Comparison of ENCODE assay signal across 11 cellular contexts in genomic region chr2:99819766-99820165, GRCh38.
DNase-seq lines count a peak whose midpoint lies in the region; ATAC-seq and TF ChIP-seq lines count a peak whose summit lies in the region.
"Had no signal": no experiment of that assay in that cellular context is flagged by ENCODE, and none has a peak within 500 bp of the region (broad histone marks: within the 10 kb centered on the region; RNA-seq: fewer than 3 reads in every experiment).

No MANE protein-coding gene starts in this region.

- TF ChIP-seq CTCF in H9 (conservative IDR thresholded peaks at IDR 0.05) (peak; percentile 53), endodermal cell (conservative IDR thresholded peaks at IDR 0.05) (peak; percentile 67), osteocyte (IDR thresholded peaks at IDR 0.05) (no peak)

- no peaks in the 10 kb centered on the region for H4K20me1 ChIP-seq in H9 (ENCODE audit: control insufficient read depth, insufficient read depth, insufficient read length)

- no peak overlapping the region for H2AFZ ChIP-seq in H9 (ENCODE audit: low read length)

- H3K27ac ChIP-seq in H9 (ENCODE audit: insufficient read length, low read depth, low read length) (no peak overlapping the region), endodermal cell (ENCODE audit: low read depth, low read length) (no peak overlapping the region)

- no peaks in the 10 kb centered on the region for H3K23me2 ChIP-seq in H9 (ENCODE audit: insufficient read length, low read depth, low read length, poor library complexity, severe bottlenecking)

- no peak for ATAC-seq in stimulated activated naive CD8-positive, alpha-beta T cell treated with anti-CD3 and anti-CD28 coated beads, Interleukin-15, amount 100 ng/mL, for 72 hours
- ATAC-seq in GM18858 (IDR thresholded peaks at IDR 0.05; ENCODE audit: unreplicated experiment) = no peak
- ATAC-seq: activated T-cell treated with anti-CD3 and anti-CD28 coated beads, Interleukin-2, amount 50 U/mL, for 72 hours had no signal

- H3K9me3 Mint-ChIP-seq in H9 = peaks cover 2 to 3% of the 10 kb centered on the region in 2 experiments; a peak in 3 of 5 replicates
- peaks cover 2% of the 10 kb centered on the region for H3K9me3 Mint-ChIP-seq in endodermal cell
- peaks cover 20% of the 10 kb centered on the region for H3K9me3 Mint-ChIP-seq in osteocyte (ENCODE audit: unreplicated experiment)
- H3K9me3 Mint-ChIP-seq in stimulated activated naive CD8-positive, alpha-beta T cell treated with anti-CD3 and anti-CD28 coated beads, Interleukin-15, amount 100 ng/mL, for 72 hours = no peaks in the 10 kb centered on the region
- H3K9me3 Mint-ChIP-seq: activated T-cell treated with anti-CD3 and anti-CD28 coated beads, Interleukin-2, amount 50 U/mL, for 72 hours had no signal

- no peak overlapping the region for H2BK15ac ChIP-seq in H9 (ENCODE audit: low read depth, low read length)

- H3K27me3 ChIP-seq in H9 (ENCODE audit: insufficient read depth, low read length) = no peaks in the 10 kb centered on the region
- no peaks in the 10 kb centered on the region for H3K27me3 ChIP-seq in endodermal cell (ENCODE audit: control insufficient read depth, insufficient read depth, low read length, poor library complexity, severe bottlenecking)

- no peaks in the 10 kb centered on the region for H3K79me2 ChIP-seq in H9 (ENCODE audit: insufficient read depth, low read length)

- H3T11ph ChIP-seq in H9 (ENCODE audit: low read length) = no peak overlapping the region

- H3K4me2 ChIP-seq in H9 (ENCODE audit: insufficient read depth, insufficient read length, low read length) = no peak overlapping the region

- peak; percentile 41 for DNase-seq in H9
- peak; percentile 82 for DNase-seq in NCI-H345 treated with DMSO at 0.1 percent for 48 hours (lab: John Stamatoyannopoulos, UW; ENCODE audit: unreplicated experiment)
- peak; percentile 67 for DNase-seq in endodermal cell
- DNase-seq in osteocyte (ENCODE audit: extremely low spot score, unreplicated experiment) = no peak
- DNase-seq in NCI-H526 treated with DMSO at 0.1 percent for 48 hours (lab: John Stamatoyannopoulos, UW) = no peak
- no peak for DNase-seq in stimulated activated naive CD8-positive, alpha-beta T cell treated with anti-CD3 and anti-CD28 coated beads, Interleukin-15, amount 100 ng/mL, for 72 hours
- DNase-seq: activated CD4-positive, CD25-positive, alpha-beta regulatory T cell; activated T-cell treated with anti-CD3 and anti-CD28 coated beads, Interleukin-2, amount 50 U/mL, for 72 hours; caudate nucleus; NCI-H2029 treated with DMSO at 0.1 percent for 48 hours had no signal

- H3K4me1 Mint-ChIP-seq in H9 (peaks cover 17% of the 10 kb centered on the region in 2 experiments), endodermal cell (no peaks in the 10 kb centered on the region), osteocyte (ENCODE audit: unreplicated experiment) (peaks cover 31% of the 10 kb centered on the region)
- H3K4me1 Mint-ChIP-seq in stimulated activated naive CD8-positive, alpha-beta T cell treated with anti-CD3 and anti-CD28 coated beads, Interleukin-15, amount 100 ng/mL, for 72 hours = no peaks in the 10 kb centered on the region

- no CpG with 5 or more reads among the region's 7 CpGs for WGBS in H9 (ENCODE audit: extremely low coverage, insufficient read length, low lambda C conversion rate)
- 79 to 91% methylated on average over 6 to 7 of the region's 7 CpGs for WGBS in endodermal cell (ENCODE audit: insufficient coverage in 1 of 2, insufficient read length in 1 of 2), 2 experiments

- H3K27ac Mint-ChIP-seq in H9 (no peak overlapping the region), endodermal cell (no peak overlapping the region), osteocyte (ENCODE audit: unreplicated experiment) (peak overlapping the region; percentile 14)
- H3K27ac Mint-ChIP-seq in stimulated activated naive CD8-positive, alpha-beta T cell treated with anti-CD3 and anti-CD28 coated beads, Interleukin-15, amount 100 ng/mL, for 72 hours = no peak overlapping the region
- H3K27ac Mint-ChIP-seq: activated T-cell treated with anti-CD3 and anti-CD28 coated beads, Interleukin-2, amount 50 U/mL, for 72 hours had no signal

- no peak overlapping the region for H2BK5ac ChIP-seq in H9 (ENCODE audit: insufficient read length, low read length)

- H3K79me1 ChIP-seq in H9 (ENCODE audit: insufficient read depth, low read depth, low read length, poor library complexity, severe bottlenecking) = no peaks in the 10 kb centered on the region

- no peak overlapping the region for H3K4me3 ChIP-seq in endodermal cell (ENCODE audit: low read length)

- H3K27me3 Mint-ChIP-seq in H9 (ENCODE audit: low read depth) (peaks cover 6% of the 10 kb centered on the region), endodermal cell (ENCODE audit: insufficient read depth) (no peaks in the 10 kb centered on the region), osteocyte (ENCODE audit: unreplicated experiment) (no peaks in the 10 kb centered on the region)
- no peaks in the 10 kb centered on the region for H3K27me3 Mint-ChIP-seq in stimulated activated naive CD8-positive, alpha-beta T cell treated with anti-CD3 and anti-CD28 coated beads, Interleukin-15, amount 100 ng/mL, for 72 hours

- no peak overlapping the region for H2BK12ac ChIP-seq in H9 (ENCODE audit: insufficient read length, low read depth, low read length)

- H4K5ac ChIP-seq in H9 (ENCODE audit: insufficient read length, low read depth, low read length) = no peak overlapping the region

- H2BK120ac ChIP-seq in H9 (ENCODE audit: low read depth, low read length, poor library complexity, severe bottlenecking) = no peak overlapping the region

- H3K23ac ChIP-seq in H9 (ENCODE audit: insufficient read length, low read depth, low read length) = no peak overlapping the region

- H3K14ac ChIP-seq in H9 (ENCODE audit: insufficient read depth, low read length) = no peak overlapping the region

- H3K9ac ChIP-seq in H9 (ENCODE audit: extremely low read depth, insufficient read length, low read length) (no peak overlapping the region), endodermal cell (ENCODE audit: extremely low read depth, low read length, poor library complexity, severe bottlenecking) (no peak overlapping the region)

- H2BK20ac ChIP-seq in H9 (ENCODE audit: low read depth, low read length, poor library complexity, severe bottlenecking) = no peak overlapping the region

- no peak overlapping the region for H2AK5ac ChIP-seq in H9 (ENCODE audit: insufficient read length, low read length)

- H3K4me1 ChIP-seq in H9 (ENCODE audit: insufficient read depth, low read length) = no peaks in the 10 kb centered on the region
- peaks cover 2% of the 10 kb centered on the region for H3K4me1 ChIP-seq in endodermal cell (ENCODE audit: control insufficient read depth, insufficient read depth, low read length)

- H3K36me3 Mint-ChIP-seq in H9 (ENCODE audit: insufficient read depth in 1 of 3, low read depth in 3 of 3) = no peaks in the 10 kb centered on the region; a peak in 2 of 7 replicates
- no peaks in the 10 kb centered on the region for H3K36me3 Mint-ChIP-seq in endodermal cell (ENCODE audit: low read depth)
- H3K36me3 Mint-ChIP-seq in osteocyte (ENCODE audit: unreplicated experiment) = peaks cover 53% of the 10 kb centered on the region

- no peaks in the 10 kb centered on the region for H3K9me3 ChIP-seq in H9 (ENCODE audit: control insufficient read depth, low read depth, low read length)
- H3K9me3 ChIP-seq in endodermal cell (ENCODE audit: control insufficient read depth, low read length) = no peaks in the 10 kb centered on the region

- H4K91ac ChIP-seq in H9 (ENCODE audit: insufficient read length, low read depth, low read length) = no peak overlapping the region

- H3K36me3 ChIP-seq in endodermal cell (ENCODE audit: control insufficient read depth, insufficient read depth, low read length) = no peaks in the 10 kb centered on the region

- no peak overlapping the region for H4K8ac ChIP-seq in H9 (replicated peaks; ENCODE audit: insufficient read length, low read depth, low read length)

- H3K18ac ChIP-seq in H9 (ENCODE audit: insufficient read length, low read depth, low read length) = no peak overlapping the region

- no peak overlapping the region for H3K4me3 Mint-ChIP-seq in H9
- H3K4me3 Mint-ChIP-seq in endodermal cell = no peak overlapping the region
- no peak overlapping the region for H3K4me3 Mint-ChIP-seq in osteocyte (ENCODE audit: unreplicated experiment)
- no peak overlapping the region for H3K4me3 Mint-ChIP-seq in stimulated activated naive CD8-positive, alpha-beta T cell treated with anti-CD3 and anti-CD28 coated beads, Interleukin-15, amount 100 ng/mL, for 72 hours
- H3K4me3 Mint-ChIP-seq: activated T-cell treated with anti-CD3 and anti-CD28 coated beads, Interleukin-2, amount 50 U/mL, for 72 hours had no signal

- H3K56ac ChIP-seq in H9 (ENCODE audit: insufficient read length, low read depth, low read length) = no peak overlapping the region

- no peak overlapping the region for H3K4ac ChIP-seq in H9 (ENCODE audit: low read depth, low read length)

Comparison
In these comparisons a context has a peak if more than half of its experiments do, and no peak if none do; other contexts are left out.
1. DNase-seq: peak in H9 (single experiment), NCI-H345 treated with DMSO at 0.1 percent for 48 hours (single experiment) and endodermal cell (single experiment); none in osteocyte (single experiment), NCI-H526 treated with DMSO at 0.1 percent for 48 hours (single experiment) and stimulated activated naive CD8-positive, alpha-beta T cell treated with anti-CD3 and anti-CD28 coated beads, Interleukin-15, amount 100 ng/mL, for 72 hours (0 of 2).